In the genomic region with DNA sequence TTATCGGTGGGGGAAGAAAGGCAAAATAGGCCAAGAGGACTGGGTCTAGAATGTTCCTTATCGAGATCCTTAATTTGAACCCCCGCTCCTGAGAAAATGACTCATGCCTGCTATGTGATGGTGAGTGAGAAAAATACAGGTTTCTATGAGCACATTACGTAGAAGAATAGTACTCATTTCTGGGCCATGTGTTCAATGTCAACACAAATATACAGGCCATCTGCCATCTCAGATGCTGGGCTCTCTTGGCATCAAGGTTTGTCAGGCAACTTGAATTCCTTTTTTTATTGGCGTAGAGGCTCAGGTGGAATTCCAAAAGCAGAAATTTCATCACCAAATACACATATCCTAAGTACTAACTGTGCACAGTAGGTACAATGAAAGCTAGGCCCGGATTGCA, we compare ENCODE assay signal across 16 cellular contexts.
DNase-seq lines count a peak whose midpoint lies in the region; ATAC-seq and TF ChIP-seq lines count a peak whose summit lies in the region.
"Had no signal": no experiment of that assay in that cellular context is flagged by ENCODE, and none has a peak within 500 bp of the region (broad histone marks: within the 10 kb centered on the region; RNA-seq: fewer than 3 reads in every experiment).

No MANE protein-coding gene starts in this region.

- no peak overlapping the region for H4K12ac ChIP-seq in trophoblast cell (ENCODE audit: low read depth, low read length)

- no peak overlapping the region for H3K18ac ChIP-seq in trophoblast cell (ENCODE audit: low read length)

- H3K9me3 Mint-ChIP-seq in activated CD4-positive, alpha-beta T cell treated with anti-CD3 and anti-CD28 coated beads for 36 hours (ENCODE audit: low read depth), result no peaks in the 10 kb centered on the region
- H3K9me3 Mint-ChIP-seq in GM23338, result no peaks in the 10 kb centered on the region
- H3K9me3 Mint-ChIP-seq: IgD-negative memory B cell had no signal

- H2BK120ac ChIP-seq in trophoblast cell (ENCODE audit: insufficient read depth, low read length, poor library complexity), result no peak overlapping the region

- no peaks in the 10 kb centered on the region for H3K36me3 Mint-ChIP-seq in activated CD4-positive, alpha-beta T cell treated with anti-CD3 and anti-CD28 coated beads for 36 hours (ENCODE audit: low read depth)
- H3K36me3 Mint-ChIP-seq in GM23338 (ENCODE audit: low read depth), result no peaks in the 10 kb centered on the region

- no peak for DNase-seq in activated CD4-positive, alpha-beta T cell treated with anti-CD3 and anti-CD28 coated beads for 36 hours
- no peak for DNase-seq in activated CD4-positive, alpha-beta T cell treated with anti-CD3 and anti-CD28 coated beads for 1 hour
- no peak for DNase-seq in GM23338 (ENCODE audit: low spot score)
- peak; percentile 58 for DNase-seq in SK-N-DZ (ENCODE audit: low spot score)
- peak; percentile 47 to 56 for DNase-seq in trophoblast cell
- no peak for DNase-seq in HT-29 (ENCODE audit: low spot score)
- DNase-seq in iPS-NIHi11 (ENCODE audit: low spot score), result no peak
- DNase-seq: Kasumi-1, NCI-H1930, NCI-H524 treated with DMSO at 0.1 percent for 48 hours, Right ventricle myocardium superior had no signal

- H3F3A ChIP-seq in GM23338 (replicated peaks; ENCODE audit: low read depth), result no peaks in the 10 kb centered on the region

- H3K4me3 ChIP-seq in GM23338 (no peak overlapping the region), trophoblast cell (ENCODE audit: low read depth, low read length) (no peak overlapping the region)
- H3K4me3 ChIP-seq: A549; BLaER1 treated with 17β-estradiol and CSF1 and Interleukin-3, amounts not matched to agents 10 nM and 100 nM; HAP-1 had no signal

- peaks cover 5% of the 10 kb centered on the region for H3K4me1 ChIP-seq in GM23338 (ENCODE audit: insufficient read depth)
- H3K4me1 ChIP-seq in trophoblast cell (ENCODE audit: control insufficient read depth in 1 of 2, insufficient read depth in 2 of 2, low read length in 2 of 2), result no peaks in the 10 kb centered on the region
- H3K4me1 ChIP-seq: BLaER1 treated with 17β-estradiol and CSF1 and Interleukin-3, amounts not matched to agents 10 nM and 100 nM had no signal

- peak overlapping the region; percentile 32 for H3K27ac Mint-ChIP-seq in activated CD4-positive, alpha-beta T cell treated with anti-CD3 and anti-CD28 coated beads for 36 hours
- H3K27ac Mint-ChIP-seq in GM23338, result no peak overlapping the region
- H3K27ac Mint-ChIP-seq: IgD-negative memory B cell had no signal

- H2BK5ac ChIP-seq in trophoblast cell (ENCODE audit: low read depth, low read length, poor library complexity), result no peak overlapping the region

- TF ChIP-seq CTCF in GM23338 (conservative IDR thresholded peaks at IDR 0.05; ENCODE audit: low read depth in 2 of 2), result no peak

- no peaks in the 10 kb centered on the region for H4K20me1 ChIP-seq in GM23338 (replicated peaks; ENCODE audit: insufficient read depth)
- H4K20me1 ChIP-seq: BLaER1 treated with 17β-estradiol and CSF1 and Interleukin-3, amounts not matched to agents 10 nM and 100 nM had no signal

- no peak overlapping the region for H4K8ac ChIP-seq in trophoblast cell (ENCODE audit: low read depth, low read length)

- POLR2A ChIA-PET in activated CD4-positive, alpha-beta T cell treated with anti-CD3 and anti-CD28 coated beads for 36 hours (lab: Charles Lee), result no interaction called here

- WGBS in trophoblast cell (ENCODE audit: extremely low coverage, insufficient coverage, insufficient read length), result no CpG with 5 or more reads among the region's 6 CpGs

- H2AK5ac ChIP-seq in trophoblast cell (ENCODE audit: low read length), result no peak overlapping the region

- H3K36me3 ChIP-seq in GM23338 (ENCODE audit: insufficient read depth) (no peaks in the 10 kb centered on the region), trophoblast cell (ENCODE audit: control insufficient read depth in 1 of 2, insufficient read depth in 2 of 2, low read length in 2 of 2) (no peaks in the 10 kb centered on the region)
- H3K36me3 ChIP-seq: BLaER1 treated with 17β-estradiol and CSF1 and Interleukin-3, amounts not matched to agents 10 nM and 100 nM; HAP-1 had no signal

- intact Hi-C loops in activated CD4-positive, alpha-beta T cell treated with anti-CD3 and anti-CD28 coated beads for 36 hours (cut with DNase I, micrococcal nuclease), result no loop called here

- no peak overlapping the region for H3K14ac ChIP-seq in trophoblast cell (ENCODE audit: low read length)

- H2AFZ ChIP-seq in GM23338 (peak overlapping the region; percentile 18; the same call in 1 of the 2 replicates), trophoblast cell (ENCODE audit: insufficient read depth, low read length, poor library complexity) (no peak overlapping the region)

- ATAC-seq in activated CD4-positive, alpha-beta T cell treated with anti-CD3 and anti-CD28 coated beads for 36 hours, result peak; percentile 42
- ATAC-seq in GM23338 (no peak), GM21576 (IDR thresholded peaks at IDR 0.05; ENCODE audit: unreplicated experiment) (no peak)
- ATAC-seq: A549 had no signal

- H3K27me3 Mint-ChIP-seq in activated CD4-positive, alpha-beta T cell treated with anti-CD3 and anti-CD28 coated beads for 36 hours, result no peaks in the 10 kb centered on the region
- H3K27me3 Mint-ChIP-seq in GM23338 (ENCODE audit: insufficient read depth, low read depth, poor library complexity), result peaks cover 2% of the 10 kb centered on the region

- H3K4me1 Mint-ChIP-seq in activated CD4-positive, alpha-beta T cell treated with anti-CD3 and anti-CD28 coated beads for 36 hours, result peaks cover 13% of the 10 kb centered on the region
- H3K4me1 Mint-ChIP-seq in GM23338, result peaks cover 11% of the 10 kb centered on the region; the same call in 2 of the 3 replicates

- CTCF ChIA-PET in activated CD4-positive, alpha-beta T cell treated with anti-CD3 and anti-CD28 coated beads for 36 hours (lab: Charles Lee), result interaction anchor here (0.6 to 1.3 kb wide), 2 partner anchors 33 to 39 kb away, joined by 3 to 6 read pairs; no protein-coding TSS in a partner anchor

- H3K4me3 Mint-ChIP-seq in activated CD4-positive, alpha-beta T cell treated with anti-CD3 and anti-CD28 coated beads for 36 hours, result no peak overlapping the region
- no peak overlapping the region for H3K4me3 Mint-ChIP-seq in GM23338
- H3K4me3 Mint-ChIP-seq: IgD-negative memory B cell had no signal

- H3K4me2 ChIP-seq in GM23338, result no peak overlapping the region
- H3K4me2 ChIP-seq in trophoblast cell (ENCODE audit: low read length), result no peak overlapping the region
- H3K4me2 ChIP-seq: BLaER1 treated with 17β-estradiol and CSF1 and Interleukin-3, amounts not matched to agents 10 nM and 100 nM had no signal

- H2BK12ac ChIP-seq in trophoblast cell (ENCODE audit: low read length), result no peak overlapping the region

- no peaks in the 10 kb centered on the region for H3K79me1 ChIP-seq in trophoblast cell (ENCODE audit: low read length)

- no peaks in the 10 kb centered on the region for H3K79me2 ChIP-seq in GM23338 (replicated peaks; ENCODE audit: insufficient read depth)
- H3K79me2 ChIP-seq in trophoblast cell (ENCODE audit: control insufficient read depth, insufficient read depth, low read length, poor library complexity), result no peaks in the 10 kb centered on the region

- H3K27me3 ChIP-seq in GM23338 (ENCODE audit: insufficient read depth) (no peaks in the 10 kb centered on the region), trophoblast cell (ENCODE audit: insufficient read depth, low read length) (no peaks in the 10 kb centered on the region)
- H3K27me3 ChIP-seq: BLaER1 treated with 17β-estradiol and CSF1 and Interleukin-3, amounts not matched to agents 10 nM and 100 nM had no signal

- H3K4ac ChIP-seq in trophoblast cell (ENCODE audit: low read depth, low read length), result no peak overlapping the region

- H3K27ac ChIP-seq in GM23338 (ENCODE audit: low read depth) (no peak overlapping the region), trophoblast cell (ENCODE audit: low read depth, low read length) (no peak overlapping the region)
- H3K27ac ChIP-seq: BLaER1 treated with 17β-estradiol and CSF1 and Interleukin-3, amounts not matched to agents 10 nM and 100 nM had no signal

- no peak overlapping the region for H3K23ac ChIP-seq in trophoblast cell (ENCODE audit: low read length)

- H3K9me2 ChIP-seq in GM23338 (ENCODE audit: insufficient read depth), result no peaks in the 10 kb centered on the region

- H4K91ac ChIP-seq in trophoblast cell (ENCODE audit: low read depth, low read length), result no peak overlapping the region

- H3K9me3 ChIP-seq in trophoblast cell (ENCODE audit: insufficient read depth, low read depth, low read length), result no peaks in the 10 kb centered on the region
- H3K9me3 ChIP-seq: A549; BLaER1 treated with 17β-estradiol and CSF1 and Interleukin-3, amounts not matched to agents 10 nM and 100 nM; HAP-1 had no signal

- H3K9ac ChIP-seq in trophoblast cell (ENCODE audit: low read length), result no peak overlapping the region
- H3K9ac ChIP-seq: BLaER1 treated with 17β-estradiol and CSF1 and Interleukin-3, amounts not matched to agents 10 nM and 100 nM had no signal

TF ChIP-seq in GM23338, 12 proteins besides CTCF, POLR2A, EP300 and RAD21 (continues in another document):
- no peak for TF ChIP-seq STAT1 (IDR thresholded peaks at IDR 0.05; ENCODE audit: unreplicated experiment)

Comparison
In these comparisons a context has a peak if more than half of its experiments do, and no peak if none do; other contexts are left out.
1. DNase-seq: peak in SK-N-DZ (single experiment) and trophoblast cell (2 of 2); none in activated CD4-positive, alpha-beta T cell treated with anti-CD3 and anti-CD28 coated beads for 36 hours (single experiment), activated CD4-positive, alpha-beta T cell treated with anti-CD3 and anti-CD28 coated beads for 1 hour (single experiment), GM23338 (single experiment), HT-29 (single experiment) and iPS-NIHi11 (single experiment).